9 cellular contexts compared by ENCODE assay signal in the genomic region with DNA sequence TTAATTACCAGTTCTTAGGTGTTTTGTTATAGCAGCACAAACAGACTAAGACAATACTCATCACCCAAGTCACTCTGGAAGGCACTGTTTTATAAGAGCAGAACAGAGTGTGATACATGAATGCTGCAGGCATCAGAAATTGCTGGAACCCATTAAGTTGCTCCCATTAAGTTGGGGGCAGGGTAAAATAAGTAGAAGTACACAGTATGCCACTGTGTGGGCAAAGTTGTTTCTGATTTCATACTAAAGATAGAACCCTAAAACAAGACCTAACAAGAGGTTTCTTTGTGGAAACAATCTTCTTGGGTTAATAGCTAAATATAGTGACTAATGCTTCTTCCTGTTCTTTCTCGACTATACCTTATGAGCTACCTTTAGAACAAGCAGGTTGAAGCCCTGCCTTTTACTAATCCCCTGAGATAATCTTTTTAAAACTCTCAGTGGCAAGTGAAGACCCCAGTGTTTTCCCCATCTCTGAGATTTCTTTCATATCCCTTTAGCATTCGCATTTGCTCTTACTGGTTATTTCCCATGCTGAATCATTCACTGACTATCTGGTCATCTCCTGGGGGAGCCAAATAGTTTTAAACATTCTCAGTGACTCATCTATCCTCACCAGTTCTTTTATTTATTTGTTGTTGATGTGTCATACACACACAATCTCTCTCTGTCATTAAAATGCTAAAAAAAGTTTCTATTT. TPM values are rescaled to one million over a fixed set of nuclear protein-coding genes. Genes with fewer than 3 reads are reported as not detected.
DNase-seq lines count a peak whose midpoint lies in the region; ATAC-seq and TF ChIP-seq lines count a peak whose summit lies in the region.
"Had no signal": no experiment of that assay in that cellular context is flagged by ENCODE, and none has a peak within 500 bp of the region (broad histone marks: within the 10 kb centered on the region; RNA-seq: fewer than 3 reads in every experiment).

No MANE protein-coding gene starts in this region.

- H3K9me2 ChIP-seq in Karpas-422 (replicated peaks; ENCODE audit: insufficient read depth, low read length), result no peaks in the 10 kb centered on the region

- POLR2A ChIA-PET in activated CD4-positive, alpha-beta memory T cell treated with anti-CD3 and anti-CD28 coated beads for 36 hours (lab: Charles Lee), result no interaction called here
- POLR2A ChIA-PET in activated CD4-positive, alpha-beta memory T cell treated with anti-CD3 and anti-CD28 coated beads, Interleukin-2, amount 10 ng/mL, durations not matched to agents 7 days and 5 days (lab: Charles Lee), result no interaction called here

- H3K4me1 ChIP-seq in Karpas-422 (ENCODE audit: low read length), result no peaks in the 10 kb centered on the region

- no peaks in the 10 kb centered on the region for H3K9me3 ChIP-seq in Karpas-422 (ENCODE audit: low read length)

- no peak overlapping the region for H2AFZ ChIP-seq in Karpas-422 (ENCODE audit: low read length)

- CTCF ChIA-PET in activated CD4-positive, alpha-beta memory T cell treated with anti-CD3 and anti-CD28 coated beads for 36 hours (lab: Charles Lee), result no interaction called here
- CTCF ChIA-PET in activated CD4-positive, alpha-beta memory T cell treated with anti-CD3 and anti-CD28 coated beads, Interleukin-2, amount 10 ng/mL, durations not matched to agents 7 days and 5 days (lab: Charles Lee), result interaction anchor here (0.7 kb wide), 1 partner anchor 126 kb away, joined by 3 read pairs; no protein-coding TSS in a partner anchor

- H3K36me3 Mint-ChIP-seq in activated CD4-positive, alpha-beta memory T cell treated with anti-CD3 and anti-CD28 coated beads for 36 hours, result no peaks in the 10 kb centered on the region
- no peaks in the 10 kb centered on the region for H3K36me3 Mint-ChIP-seq in activated CD4-positive, alpha-beta memory T cell treated with anti-CD3 and anti-CD28 coated beads, Interleukin-2, amount 10 ng/mL, durations not matched to agents 7 days and 5 days (ENCODE audit: low read depth)

- H3K4me2 ChIP-seq in Karpas-422 (ENCODE audit: low read depth, low read length, poor library complexity, severe bottlenecking), result no peak overlapping the region

- peaks cover 7% of the 10 kb centered on the region for H3K4me1 Mint-ChIP-seq in activated CD4-positive, alpha-beta memory T cell treated with anti-CD3 and anti-CD28 coated beads for 36 hours (ENCODE audit: low read depth)
- no peaks in the 10 kb centered on the region for H3K4me1 Mint-ChIP-seq in activated CD4-positive, alpha-beta memory T cell treated with anti-CD3 and anti-CD28 coated beads, Interleukin-2, amount 10 ng/mL, durations not matched to agents 7 days and 5 days

- in situ Hi-C loops in astrocyte of the cerebellum (cut with HindIII; ENCODE audit: low sequenced_read_pairs), result no loop called here

- H3K4me3 Mint-ChIP-seq in activated CD4-positive, alpha-beta memory T cell treated with anti-CD3 and anti-CD28 coated beads for 36 hours, result no peak overlapping the region
- H3K4me3 Mint-ChIP-seq in activated CD4-positive, alpha-beta memory T cell treated with anti-CD3 and anti-CD28 coated beads, Interleukin-2, amount 10 ng/mL, durations not matched to agents 7 days and 5 days, result no peak overlapping the region

- DNase-seq in activated CD4-positive, alpha-beta memory T cell treated with anti-CD3 and anti-CD28 coated beads for 36 hours, result no peak
- DNase-seq in activated CD4-positive, alpha-beta memory T cell treated with anti-CD3 and anti-CD28 coated beads, Interleukin-2, amount 10 ng/mL, durations not matched to agents 7 days and 5 days, result no peak
- DNase-seq in astrocyte of the cerebellum (ENCODE audit: low read depth), result peak; percentile 86
- peak; percentile 98 for DNase-seq in renal cortical epithelial cell (ENCODE audit: low read depth)
- DNase-seq in NCI-H2171 (lab: John Stamatoyannopoulos, UW), result no peak
- DNase-seq in NOMO-1 treated with dmso at 0.1 percent for 144 hours (lab: John Stamatoyannopoulos, UW; ENCODE audit: unreplicated experiment), result no peak
- DNase-seq in Karpas-422, result no peak

- TF ChIP-seq CTCF in astrocyte of the cerebellum (IDR thresholded peaks at IDR 0.05; ENCODE audit: low read depth, low read length, missing control alignments), result no peak

- no peaks in the 10 kb centered on the region for H3K36me3 ChIP-seq in Karpas-422 (ENCODE audit: insufficient read depth, low read length)

- ATAC-seq in HG03066 (IDR thresholded peaks at IDR 0.05; ENCODE audit: low read depth, unreplicated experiment), result peak; percentile 61

- no peak overlapping the region for H3K9ac ChIP-seq in Karpas-422 (ENCODE audit: low read length)

- H4K20me1 ChIP-seq in Karpas-422 (ENCODE audit: insufficient read depth, low read depth, low read length), result no peaks in the 10 kb centered on the region

- intact Hi-C loops in activated CD4-positive, alpha-beta memory T cell treated with anti-CD3 and anti-CD28 coated beads for 36 hours (cut with micrococcal nuclease), result no loop called here

- no peaks in the 10 kb centered on the region for H3K27me3 Mint-ChIP-seq in activated CD4-positive, alpha-beta memory T cell treated with anti-CD3 and anti-CD28 coated beads for 36 hours
- no peaks in the 10 kb centered on the region for H3K27me3 Mint-ChIP-seq in activated CD4-positive, alpha-beta memory T cell treated with anti-CD3 and anti-CD28 coated beads, Interleukin-2, amount 10 ng/mL, durations not matched to agents 7 days and 5 days

- no peaks in the 10 kb centered on the region for H3K27me3 ChIP-seq in Karpas-422 (ENCODE audit: low read length)

- H3K4me3 ChIP-seq in astrocyte of the cerebellum (ENCODE audit: low read depth, low read length) (no peak overlapping the region), Karpas-422 (ENCODE audit: low read length) (no peak overlapping the region)

- H3K79me2 ChIP-seq in Karpas-422 (ENCODE audit: low read length), result no peaks in the 10 kb centered on the region

- H3K27ac ChIP-seq in Karpas-422 (ENCODE audit: low read length), result no peak overlapping the region
- H3K27ac ChIP-seq: C4-2B had no signal

- peak overlapping the region; percentile 5 for H3K27ac Mint-ChIP-seq in activated CD4-positive, alpha-beta memory T cell treated with anti-CD3 and anti-CD28 coated beads for 36 hours
- no peak overlapping the region for H3K27ac Mint-ChIP-seq in activated CD4-positive, alpha-beta memory T cell treated with anti-CD3 and anti-CD28 coated beads, Interleukin-2, amount 10 ng/mL, durations not matched to agents 7 days and 5 days

- no peaks in the 10 kb centered on the region for H3K9me3 Mint-ChIP-seq in activated CD4-positive, alpha-beta memory T cell treated with anti-CD3 and anti-CD28 coated beads for 36 hours
- H3K9me3 Mint-ChIP-seq in activated CD4-positive, alpha-beta memory T cell treated with anti-CD3 and anti-CD28 coated beads, Interleukin-2, amount 10 ng/mL, durations not matched to agents 7 days and 5 days, result peaks cover 3% of the 10 kb centered on the region

RNA-seq across cellular contexts. Expression of a gene that starts 52.3 kb away (rescaled TPM):
- total RNA-seq in activated CD4-positive, alpha-beta memory T cell treated with anti-CD3 and anti-CD28 coated beads for 36 hours, result 10 to 100 TPM; 22.9 to 23.1 TPM
- total RNA-seq in activated CD4-positive, alpha-beta memory T cell treated with anti-CD3 and anti-CD28 coated beads, Interleukin-2, amount 10 ng/mL, durations not matched to agents 7 days and 5 days, result 10 to 100 TPM; 44.3 to 47.3 TPM
- 6.5 and 36.1 TPM in 2 replicates for total RNA-seq in renal cortical epithelial cell
- not detected in 2 replicates for total RNA-seq in Karpas-422 (2014; rRNA removed; shearing (Covaris generic); ENCODE audit: low replicate concordance)

RNA-seq across cellular contexts. Expression of a gene that starts 52.4 kb away (rescaled TPM):
- total RNA-seq in activated CD4-positive, alpha-beta memory T cell treated with anti-CD3 and anti-CD28 coated beads for 36 hours, result 10 to 100 TPM in 1 of 2 experiments, 1 to 10 TPM in 1; 8.9 to 10.4 TPM
- total RNA-seq in activated CD4-positive, alpha-beta memory T cell treated with anti-CD3 and anti-CD28 coated beads, Interleukin-2, amount 10 ng/mL, durations not matched to agents 7 days and 5 days, result 10 to 100 TPM; 12.7 to 14.1 TPM
- 12.7 and 14.7 TPM in 2 replicates for total RNA-seq in renal cortical epithelial cell
- 11.9 and 18.3 TPM in 2 replicates for total RNA-seq in Karpas-422 (2014; rRNA removed; shearing (Covaris generic); ENCODE audit: low replicate concordance)

Comparison
In these comparisons a context has a peak if more than half of its experiments do, and no peak if none do; other contexts are left out.
1. DNase-seq: peak in astrocyte of the cerebellum (single experiment) and renal cortical epithelial cell (single experiment); none in activated CD4-positive, alpha-beta memory T cell treated with anti-CD3 and anti-CD28 coated beads for 36 hours (single experiment), activated CD4-positive, alpha-beta memory T cell treated with anti-CD3 and anti-CD28 coated beads, Interleukin-2, amount 10 ng/mL, durations not matched to agents 7 days and 5 days (single experiment), NCI-H2171 (single experiment), NOMO-1 treated with dmso at 0.1 percent for 144 hours (single experiment) and Karpas-422 (single experiment).